9 cellular contexts compared by ENCODE assay signal in genomic region chr7:44629825-44630580, GRCh38.
DNase-seq lines count a peak whose midpoint lies in the region; ATAC-seq and TF ChIP-seq lines count a peak whose summit lies in the region.
"Had no signal": no experiment of that assay in that cellular context is flagged by ENCODE, and none has a peak within 500 bp of the region (broad histone marks: within the 10 kb centered on the region; RNA-seq: fewer than 3 reads in every experiment).

No MANE protein-coding gene starts in this region.

- peaks cover 61% of the 10 kb centered on the region for H3K36me3 Mint-ChIP-seq in T-helper 2 cell treated with Interferon-gamma antibody and Interleukin-4, amounts not matched to agents 5 μg/mL and 100 μg/mL, for 36 hours (ENCODE audit: low read depth)
- peaks cover 31% of the 10 kb centered on the region for H3K36me3 Mint-ChIP-seq in nephron progenitor cell (ENCODE audit: low read depth)

- TF ChIP-seq CTCF in nephron progenitor cell (IDR thresholded peaks at IDR 0.05), result no peak

- peak overlapping the region; percentile 63 for H3K27ac Mint-ChIP-seq in T-helper 2 cell treated with Interferon-gamma antibody and Interleukin-4, amounts not matched to agents 5 μg/mL and 100 μg/mL, for 36 hours
- H3K27ac Mint-ChIP-seq in nephron progenitor cell, result peak overlapping the region; percentile 87

- peak; percentile 57 for ATAC-seq in GM18511 (IDR thresholded peaks at IDR 0.05; ENCODE audit: unreplicated experiment)
- ATAC-seq in HG02798 (IDR thresholded peaks at IDR 0.05; ENCODE audit: poor library complexity, unreplicated experiment), result peak; percentile 41
- ATAC-seq in HG02938 (IDR thresholded peaks at IDR 0.05; ENCODE audit: unreplicated experiment), result no peak
- ATAC-seq: activated T-cell treated with anti-CD3 and anti-CD28 coated beads, Interleukin-2, amount 50 U/mL, for 4 hours had no signal

- H3K4me3 Mint-ChIP-seq in T-helper 2 cell treated with Interferon-gamma antibody and Interleukin-4, amounts not matched to agents 5 μg/mL and 100 μg/mL, for 36 hours, result no peak overlapping the region
- H3K4me3 Mint-ChIP-seq in nephron progenitor cell, result no peak overlapping the region
- H3K4me3 Mint-ChIP-seq: activated T-cell treated with anti-CD3 and anti-CD28 coated beads, Interleukin-2, amount 50 U/mL, for 4 hours had no signal

- no peaks in the 10 kb centered on the region for H3K9me3 Mint-ChIP-seq in T-helper 2 cell treated with Interferon-gamma antibody and Interleukin-4, amounts not matched to agents 5 μg/mL and 100 μg/mL, for 36 hours
- no peaks in the 10 kb centered on the region for H3K9me3 Mint-ChIP-seq in nephron progenitor cell
- H3K9me3 Mint-ChIP-seq: activated T-cell treated with anti-CD3 and anti-CD28 coated beads, Interleukin-2, amount 50 U/mL, for 4 hours had no signal

- no peaks in the 10 kb centered on the region for H3K27me3 Mint-ChIP-seq in T-helper 2 cell treated with Interferon-gamma antibody and Interleukin-4, amounts not matched to agents 5 μg/mL and 100 μg/mL, for 36 hours (ENCODE audit: low read depth)
- no peaks in the 10 kb centered on the region for H3K27me3 Mint-ChIP-seq in nephron progenitor cell (ENCODE audit: low read depth, poor library complexity)

- DNase-seq in T-helper 2 cell treated with Interferon-gamma antibody and Interleukin-4, amounts not matched to agents 5 μg/mL and 100 μg/mL, for 36 hours (ENCODE audit: low spot score), result no peak
- no peak for DNase-seq in nephron progenitor cell
- DNase-seq in NCI-H1092 (lab: John Stamatoyannopoulos, UW), result no peak
- no peak for DNase-seq in AG20443 (ENCODE audit: low spot score)
- no peak for DNase-seq in NCI-H187 (lab: John Stamatoyannopoulos, UW)
- DNase-seq: activated T-cell treated with anti-CD3 and anti-CD28 coated beads, Interleukin-2, amount 50 U/mL, for 4 hours had no signal

- peaks cover 64% of the 10 kb centered on the region for H3K4me1 Mint-ChIP-seq in T-helper 2 cell treated with Interferon-gamma antibody and Interleukin-4, amounts not matched to agents 5 μg/mL and 100 μg/mL, for 36 hours (ENCODE audit: low read depth)
- peaks cover 7% of the 10 kb centered on the region for H3K4me1 Mint-ChIP-seq in nephron progenitor cell
